Comparison of ENCODE assay signal across 22 cellular contexts in genomic region chr16:89498839-89499238, GRCh38. TPM values are rescaled to one million over a fixed set of nuclear protein-coding genes. Genes with fewer than 3 reads are reported as not detected.
DNase-seq lines count a peak whose midpoint lies in the region; ATAC-seq, FAIRE-seq and TF ChIP-seq lines count a peak whose summit lies in the region.
"Had no signal": no experiment of that assay in that cellular context is flagged by ENCODE, and none has a peak within 500 bp of the region (broad histone marks: within the 10 kb centered on the region; RNA-seq: fewer than 3 reads in every experiment).

No MANE protein-coding gene starts in this region.

- TF ChIP-seq POLR2A in gastrocnemius medialis (IDR thresholded peaks at IDR 0.05) = no peak

- H3K9ac ChIP-seq in kidney (ENCODE audit: low read length in 2 of 2) = no peak overlapping the region
- H3K9ac ChIP-seq: KMS-11 had no signal

- in situ Hi-C loops in gastrocnemius medialis (cut with MboI; ENCODE audit: low sequenced_read_pairs in 4 of 4) = no loop called here

- no peak for TF ChIP-seq CTCF in kidney (IDR thresholded peaks at IDR 0.05; ENCODE audit: borderline replicate concordance, extremely low read depth, insufficient read depth)
- TF ChIP-seq CTCF in gastrocnemius medialis (IDR thresholded peaks at IDR 0.05 in 4 of 5, conservative IDR thresholded peaks at IDR 0.05 in 1 of 5) = no peak

- no peaks in the 10 kb centered on the region for H3K36me3 ChIP-seq in kidney (ENCODE audit: control insufficient read depth in 1 of 2, insufficient read depth in 2 of 2, low read length in 2 of 2)
- H3K36me3 ChIP-seq in gastrocnemius medialis = no peaks in the 10 kb centered on the region
- H3K36me3 ChIP-seq: breast epithelium had no signal

- ATAC-seq in gastrocnemius medialis (peak; percentile 80 to 84), HG02970 (IDR thresholded peaks at IDR 0.05; ENCODE audit: low FRiP score, unreplicated experiment) (no peak), GM18907 (IDR thresholded peaks at IDR 0.05; ENCODE audit: unreplicated experiment) (no peak)
- ATAC-seq: stimulated activated naive B cell treated with anti-CD40 and anti-IgM and Interleukin-4, amounts not matched to agents 10 μg/mL and 1 μg/mL and 100 μg/mL, for 72 hours had no signal

- no peak overlapping the region for H3K4me3 ChIP-seq in kidney (ENCODE audit: low read length in 2 of 2)
- H3K4me3 ChIP-seq in gastrocnemius medialis = no peak overlapping the region
- H3K4me3 ChIP-seq: breast epithelium had no signal

- H3K27ac ChIP-seq in kidney (ENCODE audit: low read depth in 2 of 2, low read length in 2 of 2) = no peak overlapping the region
- H3K27ac ChIP-seq in gastrocnemius medialis = peak overlapping the region; percentile 13 to 53 (median 31)
- H3K27ac ChIP-seq: KMS-11 had no signal

- H3K4me1 ChIP-seq in kidney (ENCODE audit: control insufficient read depth in 1 of 2, insufficient read depth in 1 of 2, low read depth in 1 of 2, low read length in 2 of 2) (no peaks in the 10 kb centered on the region), gastrocnemius medialis (peaks cover 2 to 4% of the 10 kb centered on the region in 2 donors)
- H3K4me1 ChIP-seq: breast epithelium had no signal

- H3K9me3 ChIP-seq in kidney (ENCODE audit: control insufficient read depth in 1 of 2, low read length in 2 of 2) (no peaks in the 10 kb centered on the region), gastrocnemius medialis (no peaks in the 10 kb centered on the region)
- H3K9me3 ChIP-seq: breast epithelium had no signal

- no peaks in the 10 kb centered on the region for H3K27me3 ChIP-seq in gastrocnemius medialis
- H3K27me3 ChIP-seq: breast epithelium had no signal

- no peak for FAIRE-seq in kidney (lab: Jason Lieb, UNC)

- peak; percentile 78 for DNase-seq in GM04503 (ENCODE audit: low read depth)
- DNase-seq in NCI-H82 treated with DMSO at 0.1 percent for 48 hours (lab: John Stamatoyannopoulos, UW; ENCODE audit: unreplicated experiment) = peak; percentile 46
- DNase-seq in kidney = peak; percentile 82
- DNase-seq in gastrocnemius medialis = peak; percentile 46 to 63
- DNase-seq in amygdala (lab: John Stamatoyannopoulos, UW) = no peak
- no peak for DNase-seq in T-helper 1 cell
- DNase-seq: activated naive CD8-positive, alpha-beta T cell treated with anti-CD3 and anti-CD28 coated beads for 36 hours; activated T-cell treated with anti-CD3 and anti-CD28 coated beads, Interleukin-2, amount 50 U/mL, for 48 hours; COR-L47; cortex of kidney; foreskin fibroblast; kidney glomerular epithelial cell; NCI-H1048; NCI-H2029 treated with DMSO at 0.1 percent for 48 hours; NCI-H446 treated with DMSO at 0.1 percent for 48 hours; retina; stimulated activated naive B cell treated with anti-CD40 and anti-IgM and Interleukin-4, amounts not matched to agents 10 μg/mL and 1 μg/mL and 100 μg/mL, for 72 hours; trophoblast cell had no signal

- intact Hi-C loops in kidney (cut with DNase I) = no loop called here
- intact Hi-C loops in gastrocnemius medialis (cut with DNase I; ENCODE audit: low total_unique reads) = no loop called here

RNA-seq across cellular contexts. Expression of gene ANKRD11, which starts 8.5 kb away (rescaled TPM):
- 154 TPM for total RNA-seq in kidney
- 36.2 TPM for polyA plus RNA-seq in kidney (ENCODE audit: insufficient read depth, low read depth, low replicate concordance)
- total RNA-seq in gastrocnemius medialis = 10 to 100 TPM; 26.0 to 77.0 (median 55.0) TPM

RNA-seq across cellular contexts. Expression of gene SPG7, which starts 9.4 kb away (rescaled TPM):
- total RNA-seq in kidney (108 TPM), gastrocnemius medialis (100 to 1,000 TPM in 2 of 4 donors, 10 to 100 TPM in 2; 67.7 to 117 (median 100.0) TPM)
- polyA plus RNA-seq in kidney (ENCODE audit: insufficient read depth, low read depth, low replicate concordance) = 71.0 TPM

Comparison
In these comparisons a context has a peak if more than half of its experiments do, and no peak if none do; other contexts are left out.
1. DNase-seq: peak in GM04503 (single experiment), NCI-H82 treated with DMSO at 0.1 percent for 48 hours (single experiment), kidney (single experiment) and gastrocnemius medialis (2 of 2); none in amygdala (0 of 56) and T-helper 1 cell (0 of 5).
2. H3K27ac ChIP-seq: peak in gastrocnemius medialis (4 of 4); none in kidney (0 of 2).
3. ATAC-seq: peak in gastrocnemius medialis (2 of 2); none in HG02970 (single experiment) and GM18907 (single experiment).